ENCODE assay signal across 8 cellular contexts in the genomic region with DNA sequence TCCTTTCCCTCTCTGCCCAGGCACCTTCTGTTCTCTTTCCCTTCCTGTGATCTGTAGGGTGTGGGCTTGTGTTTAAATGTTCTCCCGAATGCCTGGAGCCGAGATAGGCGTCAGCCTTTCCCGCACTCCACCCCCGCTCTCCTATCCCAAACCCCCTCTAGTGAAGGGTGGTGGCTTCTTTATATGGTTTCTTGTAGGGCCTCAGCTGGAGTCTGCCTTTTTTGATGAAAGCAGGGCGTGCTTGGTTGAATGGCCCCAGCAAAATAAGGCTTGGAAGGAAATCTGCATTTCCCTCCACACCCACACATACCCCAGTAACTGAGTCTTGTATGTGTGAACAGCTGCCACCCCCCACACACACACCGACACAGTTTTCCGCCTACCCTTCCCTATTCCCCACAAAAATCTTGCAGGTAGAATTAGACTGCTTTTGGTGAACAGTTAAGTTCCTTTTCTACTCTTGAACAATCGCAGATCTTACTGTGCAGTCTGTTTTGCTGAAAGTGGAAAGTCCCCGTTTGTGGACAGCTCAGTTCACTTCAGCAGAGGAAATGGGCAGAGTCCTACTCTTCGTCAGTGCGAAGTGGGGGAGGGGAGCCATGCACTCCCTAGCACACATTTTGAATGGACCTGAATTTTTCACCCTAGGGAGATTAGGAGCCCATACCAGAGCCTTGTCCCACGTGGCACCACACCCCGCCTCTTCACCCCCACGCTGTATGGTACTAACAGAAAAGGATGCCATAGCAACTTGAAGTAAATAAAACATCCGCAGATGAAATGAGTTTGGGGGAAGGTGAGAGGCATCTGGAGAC. TPM values are rescaled to one million over a fixed set of nuclear protein-coding genes. Genes with fewer than 3 reads are reported as not detected.
DNase-seq lines count a peak whose midpoint lies in the region; ATAC-seq, FAIRE-seq and TF ChIP-seq lines count a peak whose summit lies in the region.

No MANE protein-coding gene starts in this region.

- peak overlapping the region; percentile 96 for H3K4me3 Mint-ChIP-seq in activated naive CD4-positive, alpha-beta T cell treated with anti-CD3 and anti-CD28 coated beads, Interleukin-2, amount 10 ng/mL, durations not matched to agents 7 days and 5 days

- peaks cover 50% of the 10 kb centered on the region for H3K4me1 Mint-ChIP-seq in activated naive CD4-positive, alpha-beta T cell treated with anti-CD3 and anti-CD28 coated beads, Interleukin-2, amount 10 ng/mL, durations not matched to agents 7 days and 5 days

- no peak for TF ChIP-seq CTCF in GM12864 (IDR thresholded peaks at IDR 0.05; ENCODE audit: low read depth, low read length, missing control alignments)
- TF ChIP-seq CTCF in transverse colon (IDR thresholded peaks at IDR 0.05) = no peak

- no peaks in the 10 kb centered on the region for H3K27me3 Mint-ChIP-seq in activated naive CD4-positive, alpha-beta T cell treated with anti-CD3 and anti-CD28 coated beads, Interleukin-2, amount 10 ng/mL, durations not matched to agents 7 days and 5 days

- no peak for TF ChIP-seq EP300 in transverse colon (IDR thresholded peaks at IDR 0.05; ENCODE audit: low read depth)

- peak overlapping the region; percentile 75 for H3K27ac ChIP-seq in SJCRH30
- peak overlapping the region; percentile 91 to 97 (median 96) for H3K27ac ChIP-seq in transverse colon

- intact Hi-C loops in head of caudate nucleus (cut with DNase I) (no loop called here), posterior vena cava (cut with DNase I) (no loop called here), transverse colon (cut with DNase I; ENCODE audit: low total_unique reads) (no loop called here)

- no peaks in the 10 kb centered on the region for H3K9me3 ChIP-seq in SJCRH30 (replicated peaks)
- H3K9me3 ChIP-seq in transverse colon = no peaks in the 10 kb centered on the region

- peak; percentile 82 for FAIRE-seq in HTR-8/SVneo (lab: Jason Lieb, UNC)

- peak overlapping the region; percentile 99 for H3K27ac Mint-ChIP-seq in activated naive CD4-positive, alpha-beta T cell treated with anti-CD3 and anti-CD28 coated beads, Interleukin-2, amount 10 ng/mL, durations not matched to agents 7 days and 5 days

- DNase-seq in GM12864 (ENCODE audit: low read depth) (peak; percentile 81), HTR-8/SVneo (ENCODE audit: insufficient read length, low spot score) (peak; percentile 52), SJCRH30 (peak; percentile 51 to 53), head of caudate nucleus (peak in 38 of 42 donors; percentile 21 to 82 (median 57)), posterior vena cava (ENCODE audit: low spot score) (peak; percentile 89), transverse colon (peak; percentile 82)
- DNase-seq in activated naive CD4-positive, alpha-beta T cell treated with anti-CD3 and anti-CD28 coated beads, Interleukin-2, amount 10 ng/mL, durations not matched to agents 7 days and 5 days = peak; percentile 88

- no peaks in the 10 kb centered on the region for H3K9me3 Mint-ChIP-seq in activated naive CD4-positive, alpha-beta T cell treated with anti-CD3 and anti-CD28 coated beads, Interleukin-2, amount 10 ng/mL, durations not matched to agents 7 days and 5 days

- peaks cover 8% of the 10 kb centered on the region; the same call in 1 of the 2 replicates for H3K4me1 ChIP-seq in SJCRH30
- H3K4me1 ChIP-seq in transverse colon = peaks cover 28 to 60% (median 43%) of the 10 kb centered on the region in 4 donors

- H3K27me3 ChIP-seq in SJCRH30 = no peaks in the 10 kb centered on the region
- H3K27me3 ChIP-seq in transverse colon = no peaks in the 10 kb centered on the region

- peak; percentile 47 for TF ChIP-seq POLR2A in transverse colon (IDR thresholded peaks at IDR 0.05)

- 0% methylated on average over 4 to 16 of the region's 16 CpGs for WGBS in transverse colon (ENCODE audit: low coverage in 1 of 2), 2 donors

- in situ Hi-C loops in transverse colon (cut with MboI; ENCODE audit: low pct_ligation_motif_present in 1 of 4, low pct_unique_long_range_greater_than_20kb in 1 of 4, low sequenced_read_pairs in 3 of 4) = no loop called here

- peaks cover 53% of the 10 kb centered on the region for H3K36me3 Mint-ChIP-seq in activated naive CD4-positive, alpha-beta T cell treated with anti-CD3 and anti-CD28 coated beads, Interleukin-2, amount 10 ng/mL, durations not matched to agents 7 days and 5 days

- H3K36me3 ChIP-seq in SJCRH30 = peaks cover 25% of the 10 kb centered on the region
- H3K36me3 ChIP-seq in transverse colon = peaks cover 0 to 29% (median 10%) of the 10 kb centered on the region in 4 donors

- no peak for ATAC-seq in HG02884 (IDR thresholded peaks at IDR 0.05; ENCODE audit: unreplicated experiment)

- H3K4me3 ChIP-seq in GM12864 (ENCODE audit: low read depth, low read length) (peak overlapping the region; percentile 91), SJCRH30 (peak overlapping the region; percentile 66), transverse colon (peak overlapping the region; percentile 39 to 66 (median 56))

- CTCF ChIA-PET in activated naive CD4-positive, alpha-beta T cell treated with anti-CD3 and anti-CD28 coated beads, Interleukin-2, amount 10 ng/mL, durations not matched to agents 7 days and 5 days (lab: Charles Lee) = interaction anchor here (0.9 to 1.5 kb wide), 5 partner anchors 12 to 145 kb away, joined by 3 to 8 read pairs (median 5); no protein-coding TSS in a partner anchor

RNA-seq across cellular contexts. Expression of gene GRK2, which starts 25.5 kb away (rescaled TPM):
- total RNA-seq in SJCRH30 (2014; rRNA removed; shearing (Covaris generic)) = 45.2 and 49.7 TPM in 2 replicates
- total RNA-seq in posterior vena cava (10 to 100 TPM; 50.4 to 58.2 TPM), transverse colon (100 to 1,000 TPM; 104 to 294 (median 160) TPM)

RNA-seq across cellular contexts. Expression of gene ANKRD13D, which starts 48.3 kb away (rescaled TPM):
- total RNA-seq in SJCRH30 (2014; rRNA removed; shearing (Covaris generic)) = 15.3 and 19.9 TPM in 2 replicates
- 10 to 100 TPM; 40.7 to 42.8 TPM for total RNA-seq in posterior vena cava
- total RNA-seq in transverse colon = 100 to 1,000 TPM in 1 of 4 donors, 10 to 100 TPM in 3; 19.7 to 194 (median 54.5) TPM
